ENCODE assay signal across 10 cellular contexts in genomic region chr10:31650010-31650409, GRCh38.
DNase-seq lines count a peak whose midpoint lies in the region; ATAC-seq and TF ChIP-seq lines count a peak whose summit lies in the region.
"Had no signal": no experiment of that assay in that cellular context is flagged by ENCODE, and none has a peak within 500 bp of the region (broad histone marks: within the 10 kb centered on the region; RNA-seq: fewer than 3 reads in every experiment).

No MANE protein-coding gene starts in this region.

- no peaks in the 10 kb centered on the region for H3K9me3 Mint-ChIP-seq in activated CD8-positive, alpha-beta memory T cell treated with anti-CD3 and anti-CD28 coated beads, Interleukin-2, amount 10 ng/mL, durations not matched to agents 7 days and 5 days (ENCODE audit: low read depth)
- no peaks in the 10 kb centered on the region for H3K9me3 Mint-ChIP-seq in effector memory CD8-positive, alpha-beta T cell

- H3K4me1 Mint-ChIP-seq in activated CD8-positive, alpha-beta memory T cell treated with anti-CD3 and anti-CD28 coated beads, Interleukin-2, amount 10 ng/mL, durations not matched to agents 7 days and 5 days: no peaks in the 10 kb centered on the region
- no peaks in the 10 kb centered on the region for H3K4me1 Mint-ChIP-seq in effector memory CD8-positive, alpha-beta T cell (ENCODE audit: low read depth in 2 of 2)

- H3K9me3 ChIP-seq in ascending aorta: no peaks in the 10 kb centered on the region
- H3K9me3 ChIP-seq in left ventricle myocardium inferior (replicated peaks): no peaks in the 10 kb centered on the region
- no peaks in the 10 kb centered on the region for H3K9me3 ChIP-seq in sigmoid colon
- no peaks in the 10 kb centered on the region for H3K9me3 ChIP-seq in spleen

- no peak overlapping the region for H3K4me3 Mint-ChIP-seq in activated CD8-positive, alpha-beta memory T cell treated with anti-CD3 and anti-CD28 coated beads, Interleukin-2, amount 10 ng/mL, durations not matched to agents 7 days and 5 days
- no peak overlapping the region for H3K4me3 Mint-ChIP-seq in effector memory CD8-positive, alpha-beta T cell

- H3K27me3 ChIP-seq in ascending aorta (no peaks in the 10 kb centered on the region), left ventricle myocardium inferior (ENCODE audit: low read depth) (no peaks in the 10 kb centered on the region), sigmoid colon (no peaks in the 10 kb centered on the region), spleen (replicated peaks in 1 of 7) (no peaks in the 10 kb centered on the region)

- TF ChIP-seq POLR2A in sigmoid colon (IDR thresholded peaks at IDR 0.05): no peak
- TF ChIP-seq POLR2A in spleen (IDR thresholded peaks at IDR 0.05): no peak

- 65 to 74% methylated on average over 8 of the region's 8 CpGs for WGBS in sigmoid colon, 2 donors
- WGBS in spleen, 5 donors: 69 to 83% (median 82%) methylated on average over 8 of the region's 8 CpGs

- ATAC-seq in GM19324 (IDR thresholded peaks at IDR 0.05; ENCODE audit: low FRiP score, unreplicated experiment): no peak
- ATAC-seq in activated CD8-positive, alpha-beta memory T cell treated with anti-CD3 and anti-CD28 coated beads, Interleukin-2, amount 10 ng/mL, durations not matched to agents 7 days and 5 days: no peak
- ATAC-seq in effector memory CD8-positive, alpha-beta T cell (replicated peaks): no peak

- intact Hi-C loops in ascending aorta (cut with DNase I): loop anchor here (2.0 kb wide), 1 partner anchor 47 kb away; no protein-coding TSS in a partner anchor
- intact Hi-C loops in left ventricle myocardium inferior (cut with micrococcal nuclease): no loop called here
- intact Hi-C loops in sigmoid colon (cut with DNase I): no loop called here
- intact Hi-C loops in spleen (cut with DNase I; ENCODE audit: low total_unique reads): no loop called here

- H3K27ac Mint-ChIP-seq in activated CD8-positive, alpha-beta memory T cell treated with anti-CD3 and anti-CD28 coated beads, Interleukin-2, amount 10 ng/mL, durations not matched to agents 7 days and 5 days: no peak overlapping the region
- H3K27ac Mint-ChIP-seq in effector memory CD8-positive, alpha-beta T cell: no peak overlapping the region
- H3K27ac Mint-ChIP-seq: progenitor cell of endocrine pancreas had no signal

- TF ChIP-seq EP300 in sigmoid colon (IDR thresholded peaks at IDR 0.05): peak in 1 of 4 donors; percentile 88

- DNase-seq in G401 (ENCODE audit: low spot score) (peak; percentile 53), ascending aorta (ENCODE audit: low spot score in 2 of 2) (peak; percentile 50 to 90), left ventricle myocardium inferior (peak; percentile 82), sigmoid colon (peak; percentile 94), spleen (no peak)
- DNase-seq in activated CD8-positive, alpha-beta memory T cell treated with anti-CD3 and anti-CD28 coated beads, Interleukin-2, amount 10 ng/mL, durations not matched to agents 7 days and 5 days: no peak
- DNase-seq in effector memory CD8-positive, alpha-beta T cell: no peak
- DNase-seq: OCI-M1 had no signal

- CTCF ChIA-PET in activated CD8-positive, alpha-beta memory T cell treated with anti-CD3 and anti-CD28 coated beads, Interleukin-2, amount 10 ng/mL, durations not matched to agents 7 days and 5 days (lab: Charles Lee): no interaction called here

- in situ Hi-C loops in G401 (cut with HindIII; ENCODE audit: low sequenced_read_pairs): no loop called here

- peaks cover 0 to 3% of the 10 kb centered on the region in 2 donors for H3K4me1 ChIP-seq in ascending aorta
- H3K4me1 ChIP-seq in left ventricle myocardium inferior: peaks cover 22% of the 10 kb centered on the region
- peaks cover 0 to 29% (median 18%) of the 10 kb centered on the region in 4 donors for H3K4me1 ChIP-seq in sigmoid colon
- H3K4me1 ChIP-seq in spleen: no peaks in the 10 kb centered on the region

- H3K27me3 Mint-ChIP-seq in activated CD8-positive, alpha-beta memory T cell treated with anti-CD3 and anti-CD28 coated beads, Interleukin-2, amount 10 ng/mL, durations not matched to agents 7 days and 5 days: peaks cover 31% of the 10 kb centered on the region
- H3K27me3 Mint-ChIP-seq in effector memory CD8-positive, alpha-beta T cell: peaks cover 20 to 45% of the 10 kb centered on the region in 2 donors
- H3K27me3 Mint-ChIP-seq: progenitor cell of endocrine pancreas had no signal

- no peaks in the 10 kb centered on the region for H3K36me3 ChIP-seq in ascending aorta
- no peaks in the 10 kb centered on the region for H3K36me3 ChIP-seq in left ventricle myocardium inferior
- no peaks in the 10 kb centered on the region for H3K36me3 ChIP-seq in sigmoid colon
- H3K36me3 ChIP-seq in spleen: no peaks in the 10 kb centered on the region

- H3K27ac ChIP-seq in ascending aorta (peak overlapping the region; percentile 74 to 93), left ventricle myocardium inferior (replicated peaks) (peak overlapping the region; percentile 81), sigmoid colon (peak overlapping the region; percentile 38 to 88 (median 78)), spleen (no peak overlapping the region)

- H3K36me3 Mint-ChIP-seq in activated CD8-positive, alpha-beta memory T cell treated with anti-CD3 and anti-CD28 coated beads, Interleukin-2, amount 10 ng/mL, durations not matched to agents 7 days and 5 days: no peaks in the 10 kb centered on the region
- no peaks in the 10 kb centered on the region for H3K36me3 Mint-ChIP-seq in effector memory CD8-positive, alpha-beta T cell (ENCODE audit: insufficient read depth)

- peak overlapping the region; percentile 34 to 58 for H3K4me3 ChIP-seq in ascending aorta
- peak overlapping the region; percentile 35 for H3K4me3 ChIP-seq in left ventricle myocardium inferior
- H3K4me3 ChIP-seq in sigmoid colon: peak overlapping the region; percentile 10 to 32 (median 26)
- H3K4me3 ChIP-seq in spleen: no peak overlapping the region

- TF ChIP-seq CTCF in ascending aorta (IDR thresholded peaks at IDR 0.05): no peak
- no peak for TF ChIP-seq CTCF in left ventricle myocardium inferior (IDR thresholded peaks at IDR 0.05; ENCODE audit: borderline replicate concordance)
- no peak for TF ChIP-seq CTCF in sigmoid colon (IDR thresholded peaks at IDR 0.05)
- no peak for TF ChIP-seq CTCF in spleen (IDR thresholded peaks at IDR 0.05 in 8 of 11, conservative IDR thresholded peaks at IDR 0.05 in 3 of 11)

Comparison
In these comparisons a context has a peak if more than half of its experiments do, and no peak if none do; other contexts are left out.
1. DNase-seq: peak in G401 (single experiment), ascending aorta (2 of 2), left ventricle myocardium inferior (single experiment) and sigmoid colon (single experiment); none in spleen (single experiment), activated CD8-positive, alpha-beta memory T cell treated with anti-CD3 and anti-CD28 coated beads, Interleukin-2, amount 10 ng/mL, durations not matched to agents 7 days and 5 days (single experiment) and effector memory CD8-positive, alpha-beta T cell (0 of 3).
2. H3K27ac ChIP-seq: peak in ascending aorta (2 of 2), left ventricle myocardium inferior (single experiment) and sigmoid colon (4 of 4); none in spleen (0 of 8).
3. H3K4me3 ChIP-seq: peak in ascending aorta (2 of 2), left ventricle myocardium inferior (single experiment) and sigmoid colon (4 of 4); none in spleen (0 of 8).